14 cellular contexts compared by ENCODE assay signal in genomic region chr2:19127616-19128015, GRCh38.
A peak's percentile ranks its signal among the peaks of the same experiment; 100 is the strongest.
DNase-seq lines count a peak whose midpoint lies in the region; ATAC-seq and TF ChIP-seq lines count a peak whose summit lies in the region.
"Had no signal": no experiment of that assay in that cellular context is flagged by ENCODE, and none has a peak within 500 bp of the region (broad histone marks: within the 10 kb centered on the region; RNA-seq: fewer than 3 reads in every experiment).

No MANE protein-coding gene starts in this region.

- H3K36me3 Mint-ChIP-seq in neural crest cell (ENCODE audit: low read depth) = no peaks in the 10 kb centered on the region
- H3K36me3 Mint-ChIP-seq: CD4-positive, CD25-positive, alpha-beta regulatory T cell had no signal

- peak; percentile 22 for DNase-seq in NCI-H2196 (lab: John Stamatoyannopoulos, UW; ENCODE audit: unreplicated experiment)
- no peak for DNase-seq in NCI-H2196 treated with DMSO at 0.1 percent for 48 hours (lab: John Stamatoyannopoulos, UW; ENCODE audit: unreplicated experiment)
- peak; percentile 19 for DNase-seq in NCI-H1105 treated with DMSO at 0.1 percent for 48 hours (lab: John Stamatoyannopoulos, UW)
- DNase-seq in neural crest cell (ENCODE audit: low read depth, low spot score) = no peak
- DNase-seq in upper lobe of right lung = no peak
- DNase-seq in putamen (ENCODE audit: low spot score) = no peak
- DNase-seq in LoVo (ENCODE audit: low spot score) = no peak
- DNase-seq in GOT3 (lab: John Stamatoyannopoulos, UW) = no peak
- DNase-seq: BE2C; C1 segment of cervical spinal cord; Caco-2; CD4-positive, CD25-positive, alpha-beta regulatory T cell; H9 had no signal

- TF ChIP-seq CTCF in neural crest cell (conservative IDR thresholded peaks at IDR 0.05) (no peak), upper lobe of right lung (IDR thresholded peaks at IDR 0.05) (no peak)

- peaks cover 15% of the 10 kb centered on the region for H3K4me1 Mint-ChIP-seq in neural crest cell
- H3K4me1 Mint-ChIP-seq: CD4-positive, CD25-positive, alpha-beta regulatory T cell had no signal

- no peaks in the 10 kb centered on the region for H3K27me3 ChIP-seq in upper lobe of right lung
- H3K27me3 ChIP-seq: BE2C had no signal

- ATAC-seq in upper lobe of right lung = peak; percentile 14
- ATAC-seq: HepG2 had no signal

- no peaks in the 10 kb centered on the region for H3K9me3 Mint-ChIP-seq in neural crest cell
- H3K9me3 Mint-ChIP-seq: H9 had no signal

- intact Hi-C loops in upper lobe of right lung (cut with DNase I) = no loop called here

- H3K4me3 ChIP-seq in upper lobe of right lung = no peak overlapping the region

- H3K27me3 Mint-ChIP-seq in neural crest cell (ENCODE audit: low read depth) = no peaks in the 10 kb centered on the region
- H3K27me3 Mint-ChIP-seq: CD4-positive, CD25-positive, alpha-beta regulatory T cell had no signal

- no peak overlapping the region for H3K27ac ChIP-seq in upper lobe of right lung

- H3K27ac Mint-ChIP-seq in neural crest cell (ENCODE audit: unreplicated experiment) = peak overlapping the region; percentile 3
- H3K27ac Mint-ChIP-seq: CD4-positive, CD25-positive, alpha-beta regulatory T cell; H9 had no signal

- no peak overlapping the region for H3K4me3 Mint-ChIP-seq in neural crest cell
- H3K4me3 Mint-ChIP-seq: CD4-positive, CD25-positive, alpha-beta regulatory T cell; H9 had no signal

- no peaks in the 10 kb centered on the region for H3K4me1 ChIP-seq in upper lobe of right lung
- H3K4me1 ChIP-seq: BE2C had no signal

- H3K36me3 ChIP-seq in upper lobe of right lung = no peaks in the 10 kb centered on the region
- H3K36me3 ChIP-seq: BE2C had no signal

- H3K9me3 ChIP-seq in upper lobe of right lung = no peaks in the 10 kb centered on the region
- H3K9me3 ChIP-seq: BE2C, Caco-2 had no signal

Comparison
In these comparisons a context has a peak if more than half of its experiments do, and no peak if none do; other contexts are left out.
1. DNase-seq: peak in NCI-H2196 (single experiment) and NCI-H1105 treated with DMSO at 0.1 percent for 48 hours (single experiment); none in NCI-H2196 treated with DMSO at 0.1 percent for 48 hours (single experiment), neural crest cell (single experiment), upper lobe of right lung (single experiment), putamen (single experiment), LoVo (single experiment) and GOT3 (single experiment).